In genomic region chr1:36769886-36770830, GRCh38 we compare ENCODE assay signal across 3 cellular contexts.
TF ChIP-seq lines count a peak whose summit lies in the region.

No MANE protein-coding gene starts in this region.

TF ChIP-seq in GM23338, 12 proteins besides CTCF, POLR2A, EP300 and RAD21:
- TF ChIP-seq ETS1 (IDR thresholded peaks at IDR 0.05) (no peak), POLR2AphosphoS5 (IDR thresholded peaks at IDR 0.05; ENCODE audit: low read depth) (no peak), STAT1 (IDR thresholded peaks at IDR 0.05; ENCODE audit: unreplicated experiment) (no peak), NANOG (IDR thresholded peaks at IDR 0.05; ENCODE audit: borderline replicate concordance) (no peak), ZNF331 (CRISPR knock-in tag; IDR thresholded peaks at IDR 0.05; ENCODE audit: low read depth) (no peak), JUNB (IDR thresholded peaks at IDR 0.05; ENCODE audit: unreplicated experiment) (no peak)

TF ChIP-seq in IMR-90, 13 proteins besides CTCF, POLR2A, EP300 and RAD21:
- TF ChIP-seq CHD1 (IDR thresholded peaks at IDR 0.05; ENCODE audit: low read depth, low read length) (no peak), RFX5 (IDR thresholded peaks at IDR 0.05; ENCODE audit: low read depth, low read length) (no peak), MXI1 (IDR thresholded peaks at IDR 0.05; ENCODE audit: borderline replicate concordance, low read depth, low read length) (no peak), CEBPB (IDR thresholded peaks at IDR 0.05; ENCODE audit: low read depth, low read length) (no peak), MAZ (IDR thresholded peaks at IDR 0.05; ENCODE audit: borderline replicate concordance, low read depth, low read length) (no peak)
TF ChIP-seq in IMR-90: peak in this region for 0.

TF ChIP-seq in H1, 55 proteins besides CTCF, POLR2A, EP300 and RAD21:
- TF ChIP-seq RBBP5 (IDR thresholded peaks at IDR 0.05; ENCODE audit: borderline replicate concordance, low read depth, low read length): 0 out of 2 replicates have a peak, but pooled peaks have one; percentile 11
- peak; percentile 16 for TF ChIP-seq ASH2L (IDR thresholded peaks at IDR 0.05; ENCODE audit: low read length)
- no peak for TF ChIP-seq TBP (IDR thresholded peaks at IDR 0.05; ENCODE audit: low read depth, low read length)
